Comparison of ENCODE assay signal across 12 cellular contexts in the genomic region with DNA sequence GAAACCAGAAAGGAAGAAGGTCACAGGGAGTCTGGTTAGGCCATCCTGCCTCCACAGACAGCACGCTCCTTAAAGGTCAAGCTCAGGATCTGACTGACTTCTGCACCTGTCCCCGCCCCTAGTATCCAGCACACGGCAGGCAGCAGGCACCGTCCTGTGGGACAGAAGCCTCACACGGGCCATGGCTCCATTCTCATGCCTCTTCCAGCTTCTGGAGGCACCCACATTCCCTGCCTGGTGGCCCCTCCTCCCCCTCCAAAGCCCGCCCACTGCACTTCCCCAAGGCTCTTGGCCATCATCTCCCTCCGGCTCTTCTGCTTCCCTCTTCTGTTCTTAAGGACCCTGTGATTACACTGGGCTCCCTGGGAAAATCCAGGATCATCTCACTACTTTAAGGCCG. TPM values are rescaled to one million over a fixed set of nuclear protein-coding genes. Genes with fewer than 3 reads are reported as not detected.
A peak's percentile ranks its signal among the peaks of the same experiment; 100 is the strongest.
DNase-seq lines count a peak whose midpoint lies in the region; ATAC-seq, FAIRE-seq and TF ChIP-seq lines count a peak whose summit lies in the region.
"Had no signal": no experiment of that assay in that cellular context is flagged by ENCODE, and none has a peak within 500 bp of the region (broad histone marks: within the 10 kb centered on the region; RNA-seq: fewer than 3 reads in every experiment).

No MANE protein-coding gene starts in this region.

- TF ChIP-seq EP300 in GM12878 (IDR thresholded peaks at IDR 0.05; ENCODE audit: borderline replicate concordance in 1 of 2, control insufficient read depth in 1 of 2, low read depth in 2 of 2, low read length in 2 of 2), result no peak

- WGBS in right cardiac atrium, result 76% methylated on average over 8 of the region's 8 CpGs
- 85 to 90% methylated on average over 8 of the region's 8 CpGs for WGBS in heart right ventricle, 2 donors
- 85% methylated on average over 7 of the region's 8 CpGs for WGBS in GM12878 (ENCODE audit: insufficient coverage, insufficient replicate concordance, low lambda C conversion rate, missing lambda C conversion rate)

- no peak overlapping the region for H2AFZ ChIP-seq in GM12878 (ENCODE audit: control insufficient read depth, low read depth, low read length)
- no peak overlapping the region for H2AFZ ChIP-seq in MM.1S (ENCODE audit: low read length)
- H2AFZ ChIP-seq: GM23338 had no signal

- 0 out of 2 replicates have a peak overlapping the region, but pooled peaks have one; percentile 33 for H3K4me2 ChIP-seq in GM12878 (ENCODE audit: control insufficient read depth, insufficient read depth)
- no peak overlapping the region for H3K4me2 ChIP-seq in MM.1S (ENCODE audit: low read depth, low read length)
- H3K4me2 ChIP-seq: GM23338 had no signal

- RAD21 ChIA-PET in GM12878 (lab: Charles Lee; ENCODE audit: unreplicated experiment), result no interaction called here

- H3K9me3 ChIP-seq in right cardiac atrium (ENCODE audit: control insufficient read depth, low read length), result no peaks in the 10 kb centered on the region
- no peaks in the 10 kb centered on the region for H3K9me3 ChIP-seq in heart right ventricle
- H3K9me3 ChIP-seq in GM12878 (replicated peaks; ENCODE audit: control insufficient read depth, insufficient read depth, low read length), result no peaks in the 10 kb centered on the region
- H3K9me3 ChIP-seq in muscle layer of duodenum (ENCODE audit: control insufficient read depth in 1 of 2, low read length in 2 of 2), result no peaks in the 10 kb centered on the region
- H3K9me3 ChIP-seq in MM.1S (replicated peaks; ENCODE audit: insufficient read depth, low read length), result no peaks in the 10 kb centered on the region
- H3K9me3 ChIP-seq: tibial nerve had no signal

- POLR2A ChIA-PET in GM12878 (lab: Charles Lee), result no interaction called here

- H3K9ac ChIP-seq in GM12878 (ENCODE audit: control insufficient read depth, insufficient read depth, low read length), result no peak overlapping the region
- no peak overlapping the region for H3K9ac ChIP-seq in MM.1S (ENCODE audit: low read length)

- peak in 2 of 3 donors; percentile 58 to 61 for DNase-seq in right cardiac atrium
- no peak for DNase-seq in heart right ventricle
- DNase-seq in GM12878 (ENCODE audit: low read depth, low spot score), result no peak
- DNase-seq in activated effector memory CD4-positive, alpha-beta T cell treated with anti-CD3 and anti-CD28 coated beads, Interleukin-2, amount 50 U/mL, for 16 hours, result no peak
- DNase-seq in amniotic stem cell (lab: John Stamatoyannopoulos, UW), result no peak
- no peak for DNase-seq in MM.1S
- DNase-seq: activated effector memory CD4-positive, alpha-beta T cell treated with Interleukin-2 at 50 U/mL for 16 hours had no signal

- H3K4me3 ChIP-seq in right cardiac atrium (ENCODE audit: low read length) (no peak overlapping the region), heart right ventricle (no peak overlapping the region), GM12878 (no peak overlapping the region), muscle layer of duodenum (ENCODE audit: low read depth in 1 of 2, low read length in 2 of 2) (no peak overlapping the region), MM.1S (ENCODE audit: low read length) (no peak overlapping the region)
- H3K4me3 ChIP-seq: GM23338, tibial nerve had no signal

- H3K27ac ChIP-seq in right cardiac atrium (ENCODE audit: low read length) (no peak overlapping the region), heart right ventricle (no peak overlapping the region), GM12878 (ENCODE audit: control insufficient read depth, insufficient read depth) (no peak overlapping the region), muscle layer of duodenum (ENCODE audit: low read length) (peak overlapping the region; percentile 12), MM.1S (ENCODE audit: low read length) (no peak overlapping the region)

- H3F3A ChIP-seq in MM.1S (ENCODE audit: insufficient read depth, low read length), result no peaks in the 10 kb centered on the region

- H3K9me2 ChIP-seq in MM.1S (replicated peaks; ENCODE audit: insufficient read depth, low read length), result no peaks in the 10 kb centered on the region

- TF ChIP-seq POLR2A in GM12878 (IDR thresholded peaks at IDR 0.05; ENCODE audit: low read depth, low read length), result no peak

- TF ChIP-seq RAD21 in GM12878 (IDR thresholded peaks at IDR 0.05; ENCODE audit: insufficient read depth, low read depth, low read length), result no peak

- FAIRE-seq in GM12878 (lab: Jason Lieb, UNC), result no peak
- FAIRE-seq: frontal cortex had no signal

- TF ChIP-seq CTCF in heart right ventricle (IDR thresholded peaks at IDR 0.05), result no peak
- no peak for TF ChIP-seq CTCF in GM12878 (IDR thresholded peaks at IDR 0.05 in 2 of 3, conservative IDR thresholded peaks at IDR 0.05 in 1 of 3; ENCODE audit: control insufficient read depth in 2 of 3, extremely low read depth in 1 of 3, insufficient read depth in 1 of 3, low read depth in 3 of 3, low read length in 3 of 3)
- no peak for TF ChIP-seq CTCF in MM.1S (IDR thresholded peaks at IDR 0.05; ENCODE audit: low read length)

- H3K27me3 ChIP-seq in right cardiac atrium (ENCODE audit: control insufficient read depth, insufficient read depth) (no peaks in the 10 kb centered on the region), heart right ventricle (no peaks in the 10 kb centered on the region), GM12878 (replicated peaks in 1 of 2; ENCODE audit: control insufficient read depth in 2 of 2, insufficient read depth in 2 of 2, low read length in 1 of 2) (no peaks in the 10 kb centered on the region), muscle layer of duodenum (ENCODE audit: low read depth, low read length) (no peaks in the 10 kb centered on the region), MM.1S (replicated peaks; ENCODE audit: insufficient read depth, low read length) (no peaks in the 10 kb centered on the region)
- H3K27me3 ChIP-seq: tibial nerve had no signal

- H3K79me2 ChIP-seq in GM12878 (ENCODE audit: control insufficient read depth, insufficient read depth, low read length), result peaks cover 39% of the 10 kb centered on the region
- peaks cover 75% of the 10 kb centered on the region for H3K79me2 ChIP-seq in MM.1S (ENCODE audit: low read length)

- BruUV-seq in GM12878 (replicated peaks; lab: Mats Ljungman, UMichigan), result no TSS peak

- intact Hi-C loops in right cardiac atrium (cut with DNase I), result no loop called here
- intact Hi-C loops in heart right ventricle (cut with DNase I), result no loop called here
- intact Hi-C loops in GM12878 (cut with micrococcal nuclease; ENCODE audit: unreplicated experiment), result no loop called here

- H4K20me1 ChIP-seq in GM12878 (ENCODE audit: control insufficient read depth, insufficient read depth) (no peaks in the 10 kb centered on the region; the same call in none of the 2 replicates), MM.1S (ENCODE audit: insufficient read depth, low read length) (no peaks in the 10 kb centered on the region)

- H3K4me1 ChIP-seq in right cardiac atrium (ENCODE audit: control insufficient read depth, insufficient read depth, low read length), result peaks cover 22% of the 10 kb centered on the region
- peaks cover 8 to 49% (median 42%) of the 10 kb centered on the region in 9 donors for H3K4me1 ChIP-seq in heart right ventricle
- peaks cover 8% of the 10 kb centered on the region for H3K4me1 ChIP-seq in GM12878 (ENCODE audit: control insufficient read depth, insufficient read depth, low read length)
- peaks cover 11 to 20% of the 10 kb centered on the region in 2 donors for H3K4me1 ChIP-seq in muscle layer of duodenum (ENCODE audit: control insufficient read depth in 1 of 2, insufficient read depth in 2 of 2, low read length in 2 of 2)
- peaks cover 8% of the 10 kb centered on the region; the same call in 1 of the 2 replicates for H3K4me1 ChIP-seq in MM.1S (ENCODE audit: low read length)

- ATAC-seq in right cardiac atrium (no peak), heart right ventricle (no peak), GM12878 (no peak), HG03439 (IDR thresholded peaks at IDR 0.05; ENCODE audit: unreplicated experiment) (no peak)
- ATAC-seq: GM23338 had no signal

- CTCF ChIA-PET in GM12878 (lab: Yijun Ruan, JAX), result no interaction called here

- SMC1A ChIA-PET in GM12878 (lab: Charles Lee; ENCODE audit: uncharacterized antibody, unreplicated experiment), result no interaction called here

- in situ Hi-C loops in GM12878 (cut with MboI), result no loop called here

- H3K36me3 ChIP-seq in heart right ventricle, result peaks cover 0 to 25% (median 0%) of the 10 kb centered on the region in 9 donors
- no peaks in the 10 kb centered on the region; a peak in 1 of 4 replicates for H3K36me3 ChIP-seq in GM12878 (ENCODE audit: control insufficient read depth in 2 of 2, insufficient read depth in 2 of 2, low read length in 1 of 2)
- H3K36me3 ChIP-seq in muscle layer of duodenum (ENCODE audit: control insufficient read depth in 1 of 2, insufficient read depth in 2 of 2, low read length in 2 of 2), result no peaks in the 10 kb centered on the region
- H3K36me3 ChIP-seq in MM.1S (replicated peaks; ENCODE audit: insufficient read depth, low read length), result no peaks in the 10 kb centered on the region

RNA-seq across cellular contexts. Expression of a gene that starts 3.6 kb away (rescaled TPM):
- total RNA-seq in right cardiac atrium (10 to 100 TPM; 28.1 to 38.8 (median 33.3) TPM), heart right ventricle (10 to 100 TPM; 19.9 to 33.4 (median 24.4) TPM), GM12878 (2014; rRNA removed) (18.6 and 20.0 TPM in 2 replicates), GM12878 (2014; rRNA removed; fragmentation: Illumina TruSeq; extraction: Trizol) (10.7 and 12.2 TPM in 2 replicates), GM12878 (2021) (48.5 and 59.2 TPM in 2 replicates)
- polyA plus RNA-seq in right cardiac atrium (13.6 TPM), heart right ventricle (10 to 100 TPM in 1 of 2 donors, 1 to 10 TPM in 1; 4.1 to 16.7 TPM), GM12878 (2011; rRNA removed) (20.5 and 28.8 TPM in 2 replicates), GM12878 (2014; fragmentation: Illumina TruSeq; extraction: Trizol) (13.6 and 18.4 TPM in 2 replicates), GM12878 (2014; fragmentation: Nextera tagmentation; extraction: Ambion mirVana) (1 to 10 TPM; 2.2 to 7.9 TPM), GM12878 (2014; rRNA removed) (21.8 and 23.4 TPM in 2 replicates), GM12878 (2016; fragmentation: Nextera tagmentation; extraction: Ambion mirVana) (10 to 100 TPM; 28.3 to 34.0 TPM)
- 25.7 and 30.1 TPM in 2 replicates for total RNA-seq in GM12878 (2013; cell fraction: nucleolus; rRNA removed)
- 9.2 TPM for polyA plus RNA-seq in GM12878 (2011; ENCODE audit: low read depth)
- polyA plus RNA-seq in GM12878 (2011; cell fraction: cytosol; rRNA removed), result 36.5 and 38.5 TPM in 2 replicates
- polyA plus RNA-seq in GM12878 (2011; cell fraction: nucleus; rRNA removed), result 27.3 and 30.3 TPM in 2 replicates
- polyA plus RNA-seq in GM12878 (2012), result 22.0 and 25.3 TPM in 2 replicates
- 26.1 and 39.0 TPM in 2 replicates for polyA minus RNA-seq in GM12878 (2011; rRNA and poly(A)+ RNA removed)
- polyA minus RNA-seq in GM12878 (2011; cell fraction: cytosol; rRNA and poly(A)+ RNA removed), result 16.4 and 19.6 TPM in 2 replicates
- polyA minus RNA-seq in GM12878 (2011; cell fraction: nucleus; rRNA and poly(A)+ RNA removed), result 11.4 and 20.2 TPM in 2 replicates

RNA-seq across cellular contexts. Expression of a gene that starts 18.0 kb away (rescaled TPM):
- total RNA-seq in right cardiac atrium (100 to 1,000 TPM; 232 to 655 (median 355) TPM), heart right ventricle (100 to 1,000 TPM in 3 of 10 donors, 10 to 100 TPM in 7; 29.3 to 685 (median 62.8) TPM), GM12878 (2014; rRNA removed) (0.28 and 0.33 TPM in 2 replicates), GM12878 (2014; rRNA removed; fragmentation: Illumina TruSeq; extraction: Trizol) (0.05 and 0.09 TPM in 2 replicates), GM12878 (2021) (0.21 and 0.56 TPM in 2 replicates)
- polyA plus RNA-seq in right cardiac atrium (286 TPM), heart right ventricle (100 to 1,000 TPM; 108 to 224 TPM), GM12878 (2011; rRNA removed) (not detected in 2 replicates), GM12878 (2014; fragmentation: Illumina TruSeq; extraction: Trizol) (0.10 TPM in 1 of 2 replicates, not detected in the other), GM12878 (2014; fragmentation: Nextera tagmentation; extraction: Ambion mirVana) (not detected), GM12878 (2014; rRNA removed) (0.46 and 1.1 TPM in 2 replicates), GM12878 (2016; fragmentation: Nextera tagmentation; extraction: Ambion mirVana) (under 1 TPM in 1 of 2 experiments, not detected in 1; 0.05 TPM)
- 0.56 and 0.59 TPM in 2 replicates for total RNA-seq in GM12878 (2013; cell fraction: nucleolus; rRNA removed)
- not detected for polyA plus RNA-seq in GM12878 (2011; ENCODE audit: low read depth)
- polyA plus RNA-seq in GM12878 (2011; cell fraction: cytosol; rRNA removed), result 0.03 and 0.08 TPM in 2 replicates
- polyA plus RNA-seq in GM12878 (2011; cell fraction: nucleus; rRNA removed), result 0.03 and 0.07 TPM in 2 replicates
- polyA plus RNA-seq in GM12878 (2012), result 0.07 and 0.18 TPM in 2 replicates
- polyA minus RNA-seq in GM12878 (2011; rRNA and poly(A)+ RNA removed), result not detected in 2 replicates
- polyA minus RNA-seq in GM12878 (2011; cell fraction: cytosol; rRNA and poly(A)+ RNA removed), result not detected in 2 replicates
- not detected in 2 replicates for polyA minus RNA-seq in GM12878 (2011; cell fraction: nucleus; rRNA and poly(A)+ RNA removed)

RNA-seq across cellular contexts. Expression of a gene that starts 26.3 kb away (rescaled TPM):
- 100 to 1,000 TPM; 439 to 581 (median 506) TPM for total RNA-seq in right cardiac atrium
- polyA plus RNA-seq in right cardiac atrium, result 397 TPM
- 100 to 1,000 TPM; 362 to 852 (median 568) TPM for total RNA-seq in heart right ventricle
- polyA plus RNA-seq in heart right ventricle, result 100 to 1,000 TPM; 196 to 268 TPM
- 2.4 and 4.0 TPM in 2 replicates for total RNA-seq in GM12878 (2013; cell fraction: nucleolus; rRNA removed)
- total RNA-seq in GM12878 (2014; rRNA removed), result 1.9 and 2.2 TPM in 2 replicates
- total RNA-seq in GM12878 (2014; rRNA removed; fragmentation: Illumina TruSeq; extraction: Trizol), result 1.0 TPM in 2 replicates
- total RNA-seq in GM12878 (2021), result 5.2 and 5.8 TPM in 2 replicates
- 1.5 TPM for polyA plus RNA-seq in GM12878 (2011; ENCODE audit: low read depth)
- polyA plus RNA-seq in GM12878 (2011; rRNA removed), result 0.82 and 2.0 TPM in 2 replicates
- 3.4 and 3.5 TPM in 2 replicates for polyA plus RNA-seq in GM12878 (2011; cell fraction: cytosol; rRNA removed)
- 9.5 and 14.8 TPM in 2 replicates for polyA plus RNA-seq in GM12878 (2011; cell fraction: nucleus; rRNA removed)
- 2.0 and 2.3 TPM in 2 replicates for polyA plus RNA-seq in GM12878 (2012)
- 1.4 and 1.7 TPM in 2 replicates for polyA plus RNA-seq in GM12878 (2014; fragmentation: Illumina TruSeq; extraction: Trizol)
- under 1 TPM; 0.52 to 0.62 TPM for polyA plus RNA-seq in GM12878 (2014; fragmentation: Nextera tagmentation; extraction: Ambion mirVana)
- polyA plus RNA-seq in GM12878 (2014; rRNA removed), result 1.8 and 2.7 TPM in 2 replicates
- polyA plus RNA-seq in GM12878 (2016; fragmentation: Nextera tagmentation; extraction: Ambion mirVana), result 1 to 10 TPM; 2.0 to 3.5 TPM
- 2.2 and 5.8 TPM in 2 replicates for polyA minus RNA-seq in GM12878 (2011; rRNA and poly(A)+ RNA removed)
- 4.8 and 5.2 TPM in 2 replicates for polyA minus RNA-seq in GM12878 (2011; cell fraction: cytosol; rRNA and poly(A)+ RNA removed)
- polyA minus RNA-seq in GM12878 (2011; cell fraction: nucleus; rRNA and poly(A)+ RNA removed), result 2.2 and 2.5 TPM in 2 replicates

Comparison
In these comparisons a context has a peak if more than half of its experiments do, and no peak if none do; other contexts are left out.
1. DNase-seq: peak in right cardiac atrium (2 of 3); none in heart right ventricle (0 of 2), GM12878 (single experiment), activated effector memory CD4-positive, alpha-beta T cell treated with anti-CD3 and anti-CD28 coated beads, Interleukin-2, amount 50 U/mL, for 16 hours (single experiment), amniotic stem cell (single experiment) and MM.1S (single experiment).
2. RNA of a gene that starts 18.0 kb away (total RNA-seq): 232 to 655 TPM in right cardiac atrium and 29.3 to 685 TPM in heart right ventricle; 0.05 to 0.59 TPM in GM12878; every median in the first group is over 10 times any median in the second.
3. RNA of a gene that starts 26.3 kb away (total RNA-seq): 362 to 852 TPM in heart right ventricle and 439 to 581 TPM in right cardiac atrium; 1.0 to 5.8 TPM in GM12878; every median in the first group is over 10 times any median in the second.